15 cellular contexts compared by ENCODE assay signal in the genomic region with DNA sequence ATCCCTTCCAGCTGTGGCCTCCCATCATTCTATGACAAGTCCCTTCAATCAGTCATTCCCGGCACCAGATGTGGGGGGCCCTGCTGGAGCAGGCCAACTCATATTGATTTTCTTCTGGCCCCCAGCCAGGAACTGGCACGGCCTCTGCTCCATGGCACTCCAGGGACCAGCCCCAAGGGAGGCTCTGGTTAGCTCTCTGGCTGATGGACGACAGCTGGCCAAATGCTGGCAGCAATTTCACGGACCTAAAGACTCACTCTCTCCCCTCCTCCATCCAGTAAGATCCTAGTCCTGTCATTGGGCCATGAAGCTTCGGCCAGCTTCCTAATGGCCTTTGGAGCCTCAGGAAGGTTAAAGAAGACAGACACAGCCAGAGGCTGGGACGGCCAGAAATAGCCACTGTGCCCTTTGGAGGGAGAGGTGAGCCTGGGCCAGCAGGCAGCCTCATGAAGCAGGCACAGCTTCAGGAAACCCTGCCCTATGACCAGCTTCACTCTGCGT.
DNase-seq lines count a peak whose midpoint lies in the region; ATAC-seq, FAIRE-seq and TF ChIP-seq lines count a peak whose summit lies in the region.
"Had no signal": no experiment of that assay in that cellular context is flagged by ENCODE, and none has a peak within 500 bp of the region (broad histone marks: within the 10 kb centered on the region; RNA-seq: fewer than 3 reads in every experiment).

No MANE protein-coding gene starts in this region.

- H3K36me3 ChIP-seq in spleen, result no peaks in the 10 kb centered on the region
- H3K36me3 ChIP-seq: brain microvascular endothelial cell, lower lobe of right lung had no signal

- no peaks in the 10 kb centered on the region for H3K27me3 ChIP-seq in spleen (replicated peaks in 1 of 7)
- H3K27me3 ChIP-seq: brain microvascular endothelial cell had no signal

- H3K4me1 ChIP-seq in spleen, result peaks cover 0 to 8% (median 0%) of the 10 kb centered on the region in 6 donors
- H3K4me1 ChIP-seq: lower lobe of right lung had no signal

- peak overlapping the region in 5 of 8 donors; percentile 12 to 45 (median 35) for H3K27ac ChIP-seq in spleen
- H3K27ac ChIP-seq: brain microvascular endothelial cell, lower lobe of right lung had no signal

- no peak for FAIRE-seq in frontal cortex (lab: Jason Lieb, UNC)

- no peak overlapping the region for H3K4me3 ChIP-seq in spleen
- H3K4me3 ChIP-seq: lower lobe of right lung had no signal

- intact Hi-C loops in Right ventricle myocardium superior (cut with DNase I) (no loop called here), spleen (cut with DNase I; ENCODE audit: low total_unique reads) (no loop called here)

- peak; percentile 87 for ATAC-seq in Right ventricle myocardium superior (ENCODE audit: poor library complexity)
- ATAC-seq: lower lobe of right lung had no signal

- DNase-seq in NCI-H2081 (lab: John Stamatoyannopoulos, UW) (peak; percentile 31 to 65), NCI-H2081 treated with DMSO at 0.1 percent for 48 hours (lab: John Stamatoyannopoulos, UW) (no peak), NCI-H446 treated with DMSO at 0.1 percent for 48 hours (lab: John Stamatoyannopoulos, UW) (peak; percentile 94), Right ventricle myocardium superior (peak; percentile 73), spleen (peak; percentile 72), frontal cortex (ENCODE audit: low spot score in 2 of 2) (no peak)
- no peak for DNase-seq in effector CD8-positive, alpha-beta T cell (lab: John Stamatoyannopoulos, UW)
- DNase-seq in activated T-cell treated with anti-CD3 and anti-CD28 coated beads, Interleukin-2, amount 50 U/mL, for 48 hours, result no peak
- DNase-seq: activated CD4-positive, alpha-beta T cell treated with anti-CD3 and anti-CD28 coated beads, Interleukin-2, amount 50 U/mL, for 48 hours; activated gamma-delta T cell treated with Interleukin-2 at 50 U/mL for 16 hours; brain microvascular endothelial cell; lower lobe of right lung; nucleus accumbens; OCI-M1; stimulated activated CD8-positive, alpha-beta memory T cell treated with anti-CD3 and anti-CD28 coated beads, Interleukin-4, amount 100 ng/mL, for 48 hours had no signal

- WGBS in spleen, 5 donors, result 59 to 87% (median 66%) methylated on average over 6 to 7 of the region's 7 CpGs

- TF ChIP-seq POLR2A in spleen (IDR thresholded peaks at IDR 0.05), result no peak

- TF ChIP-seq CTCF in spleen (IDR thresholded peaks at IDR 0.05 in 8 of 11, conservative IDR thresholded peaks at IDR 0.05 in 3 of 11), result no peak

- H3K9me3 ChIP-seq in spleen, result peaks cover 0 to 34% (median 26%) of the 10 kb centered on the region in 8 donors
- H3K9me3 ChIP-seq: lower lobe of right lung had no signal

Comparison
In these comparisons a context has a peak if more than half of its experiments do, and no peak if none do; other contexts are left out.
1. DNase-seq: peak in NCI-H2081 (2 of 2), NCI-H446 treated with DMSO at 0.1 percent for 48 hours (single experiment), Right ventricle myocardium superior (single experiment) and spleen (single experiment); none in NCI-H2081 treated with DMSO at 0.1 percent for 48 hours (single experiment), effector CD8-positive, alpha-beta T cell (single experiment), frontal cortex (0 of 2) and activated T-cell treated with anti-CD3 and anti-CD28 coated beads, Interleukin-2, amount 50 U/mL, for 48 hours (0 of 2).